In genomic region chr15:51104512-51104911, GRCh38 we compare ENCODE assay signal across 15 cellular contexts. TPM values are rescaled to one million over a fixed set of nuclear protein-coding genes. Genes with fewer than 3 reads are reported as not detected.
DNase-seq lines count a peak whose midpoint lies in the region; ATAC-seq and TF ChIP-seq lines count a peak whose summit lies in the region.
"Had no signal": no experiment of that assay in that cellular context is flagged by ENCODE, and none has a peak within 500 bp of the region (broad histone marks: within the 10 kb centered on the region; RNA-seq: fewer than 3 reads in every experiment).

No MANE protein-coding gene starts in this region.

- POLR2A ChIA-PET in A673 (lab: Charles Lee; ENCODE audit: low non-redundant PET), result no interaction called here

- peaks cover 38% of the 10 kb centered on the region for H3K27me3 ChIP-seq in A673 (replicated peaks; ENCODE audit: insufficient read depth, low read depth, low read length, poor library complexity)
- H3K27me3 ChIP-seq: right lobe of liver had no signal

- no peaks in the 10 kb centered on the region for H3K9me3 ChIP-seq in A673 (ENCODE audit: low read depth, low read length, poor library complexity, severe bottlenecking)
- H3K9me3 ChIP-seq: right lobe of liver had no signal

- H3K4me1 ChIP-seq in A673 (ENCODE audit: insufficient read depth, low read length, poor library complexity, severe bottlenecking), result no peaks in the 10 kb centered on the region
- H3K4me1 ChIP-seq: right lobe of liver had no signal

- H3K27ac ChIP-seq in A673 (ENCODE audit: low read depth, low read length, poor library complexity, severe bottlenecking), result no peak overlapping the region
- H3K27ac ChIP-seq: KMS-11, right lobe of liver had no signal

- DNase-seq in A172 (ENCODE audit: low spot score) (peak; percentile 29), RPMI7951 (ENCODE audit: low read depth) (peak; percentile 89), foreskin fibroblast (peak; percentile 62 to 64), omental fat pad (ENCODE audit: low spot score) (no peak), A673 (ENCODE audit: low spot score) (no peak), NCI-H510A (lab: John Stamatoyannopoulos, UW) (no peak), NCI-H2029 treated with DMSO at 0.1 percent for 48 hours (lab: John Stamatoyannopoulos, UW) (no peak)
- DNase-seq: activated CD4-positive, CD25-positive, alpha-beta regulatory T cell treated with anti-CD3 and anti-CD28 coated beads, Interleukin-2, amount 50 U/mL, for 72 hours; effector memory CD4-positive, alpha-beta T cell; EL; hippocampal formation; NCI-H2081 treated with DMSO at 0.1 percent for 48 hours; right lobe of liver had no signal

- CTCF ChIA-PET in A673 (lab: Charles Lee), result no interaction called here

- ATAC-seq in omental fat pad (ENCODE audit: low FRiP score), result peak; percentile 67
- no peak for ATAC-seq in GM21825 (IDR thresholded peaks at IDR 0.05; ENCODE audit: unreplicated experiment)
- ATAC-seq: right lobe of liver had no signal

- H3K4me3 ChIP-seq in foreskin fibroblast (ENCODE audit: low read depth in 1 of 2, low read length in 2 of 2) (no peak overlapping the region), A673 (ENCODE audit: low read depth, low read length, poor library complexity, severe bottlenecking) (no peak overlapping the region)
- H3K4me3 ChIP-seq: right lobe of liver had no signal

- intact Hi-C loops in A673 (cut with micrococcal nuclease; ENCODE audit: unreplicated experiment), result no loop called here

- TF ChIP-seq CTCF in foreskin fibroblast (IDR thresholded peaks at IDR 0.05; ENCODE audit: low read depth, low read length) (no peak), omental fat pad (IDR thresholded peaks at IDR 0.05) (no peak), A673 (conservative IDR thresholded peaks at IDR 0.05; ENCODE audit: low read depth, low read length) (no peak)

- no peaks in the 10 kb centered on the region for H3K36me3 ChIP-seq in A673 (ENCODE audit: insufficient read depth, low read length, poor library complexity, severe bottlenecking)
- H3K36me3 ChIP-seq: right lobe of liver had no signal

- no TSS peak for BruUV-seq in A673 (replicated peaks; lab: Mats Ljungman, UMichigan)

RNA-seq across cellular contexts. Expression of gene TNFAIP8L3, which starts 9.8 kb away (rescaled TPM):
- 0.07 TPM in 1 of 2 replicates, not detected in the other for total RNA-seq in A172 (2014; rRNA removed; shearing (Covaris generic))
- 0.29 and 0.48 TPM in 2 replicates for total RNA-seq in RPMI7951 (2014; rRNA removed; shearing (Covaris generic))
- total RNA-seq in omental fat pad (10 to 100 TPM in 1 of 4 donors, 1 to 10 TPM in 3; 3.5 to 21.7 (median 7.0) TPM), A673 (2021) (0.15 and 0.24 TPM in 2 replicates)

Comparison
In these comparisons a context has a peak if more than half of its experiments do, and no peak if none do; other contexts are left out.
1. DNase-seq: peak in A172 (single experiment), RPMI7951 (single experiment) and foreskin fibroblast (2 of 2); none in omental fat pad (single experiment), A673 (single experiment), NCI-H510A (single experiment) and NCI-H2029 treated with DMSO at 0.1 percent for 48 hours (single experiment).